Comparison of ENCODE assay signal across 8 cellular contexts in the genomic region with DNA sequence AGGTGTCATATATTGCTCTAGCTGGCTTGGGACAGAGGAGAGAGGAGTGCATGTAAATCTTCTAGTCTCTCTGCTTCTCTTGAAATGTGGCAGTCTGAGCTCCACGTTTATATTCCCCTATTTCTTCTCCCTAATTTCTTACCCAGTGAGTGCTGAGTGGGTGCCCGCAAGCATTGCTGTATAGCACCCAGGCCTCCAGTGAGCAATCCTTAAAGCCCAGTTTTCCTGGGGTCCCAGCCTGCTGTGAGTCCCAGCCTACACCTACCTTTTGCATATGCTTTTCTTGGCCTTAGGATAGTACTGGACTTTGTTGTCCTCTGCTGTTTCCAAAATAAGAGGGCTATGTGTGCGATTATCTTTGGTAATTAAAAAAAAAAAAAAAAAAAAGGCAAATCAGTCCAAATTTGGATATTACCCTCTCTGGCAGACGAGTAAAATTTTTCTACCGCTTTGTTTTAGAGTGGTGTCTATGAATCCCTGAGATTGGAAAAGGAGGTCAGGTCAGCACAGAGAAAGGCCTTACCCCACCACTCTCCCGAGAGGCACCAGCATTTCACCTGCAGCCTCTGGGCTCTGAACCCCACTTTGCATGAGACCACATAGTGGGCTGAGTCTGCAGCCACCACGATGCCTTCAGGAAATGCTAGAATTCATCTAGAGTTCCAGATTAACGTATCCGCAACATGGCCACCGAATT.
DNase-seq lines count a peak whose midpoint lies in the region; ATAC-seq and TF ChIP-seq lines count a peak whose summit lies in the region.

No MANE protein-coding gene starts in this region.

- H3K27me3 ChIP-seq in mucosa of stomach (ENCODE audit: control insufficient read depth, insufficient read depth, low read length), result no peaks in the 10 kb centered on the region

- H3K36me3 ChIP-seq in mucosa of stomach (ENCODE audit: control insufficient read depth, insufficient read depth, low read length), result no peaks in the 10 kb centered on the region

- TF ChIP-seq CTCF in choroid plexus epithelial cell (conservative IDR thresholded peaks at IDR 0.05; ENCODE audit: low read depth, low read length), result no peak

- H3K9ac ChIP-seq in mucosa of stomach (ENCODE audit: low read length), result peak overlapping the region; percentile 83

- DNase-seq in D341Med (ENCODE audit: low spot score), result peak; percentile 22
- peak; percentile 33 for DNase-seq in choroid plexus epithelial cell (ENCODE audit: low read depth)
- no peak for DNase-seq in head of caudate nucleus
- no peak for DNase-seq in activated effector memory CD4-positive, alpha-beta T cell treated with anti-CD3 and anti-CD28 coated beads, Interleukin-2, amount 50 U/mL, for 16 hours
- no peak for DNase-seq in NCI-H526 treated with DMSO at 0.1 percent for 48 hours (lab: John Stamatoyannopoulos, UW)
- no peak for DNase-seq in inferior parietal cortex (ENCODE audit: extremely low spot score)

- intact Hi-C loops in head of caudate nucleus (cut with DNase I), result no loop called here

- H3K4me1 ChIP-seq in mucosa of stomach (ENCODE audit: control insufficient read depth, insufficient read depth, low read length), result peaks cover 8% of the 10 kb centered on the region

- ATAC-seq in HG03066 (IDR thresholded peaks at IDR 0.05; ENCODE audit: low read depth, unreplicated experiment), result peak; percentile 70

- H3K9me3 ChIP-seq in mucosa of stomach (ENCODE audit: control insufficient read depth, low read length), result no peaks in the 10 kb centered on the region

- H3K4me3 ChIP-seq in choroid plexus epithelial cell (ENCODE audit: low read depth, low read length) (peak overlapping the region; percentile 77), mucosa of stomach (ENCODE audit: low read length) (peak overlapping the region; percentile 69)

Comparison
In these comparisons a context has a peak if more than half of its experiments do, and no peak if none do; other contexts are left out.
1. DNase-seq: peak in D341Med (single experiment) and choroid plexus epithelial cell (single experiment); none in head of caudate nucleus (0 of 42), activated effector memory CD4-positive, alpha-beta T cell treated with anti-CD3 and anti-CD28 coated beads, Interleukin-2, amount 50 U/mL, for 16 hours (single experiment), NCI-H526 treated with DMSO at 0.1 percent for 48 hours (single experiment) and inferior parietal cortex (single experiment).